In the genomic region with DNA sequence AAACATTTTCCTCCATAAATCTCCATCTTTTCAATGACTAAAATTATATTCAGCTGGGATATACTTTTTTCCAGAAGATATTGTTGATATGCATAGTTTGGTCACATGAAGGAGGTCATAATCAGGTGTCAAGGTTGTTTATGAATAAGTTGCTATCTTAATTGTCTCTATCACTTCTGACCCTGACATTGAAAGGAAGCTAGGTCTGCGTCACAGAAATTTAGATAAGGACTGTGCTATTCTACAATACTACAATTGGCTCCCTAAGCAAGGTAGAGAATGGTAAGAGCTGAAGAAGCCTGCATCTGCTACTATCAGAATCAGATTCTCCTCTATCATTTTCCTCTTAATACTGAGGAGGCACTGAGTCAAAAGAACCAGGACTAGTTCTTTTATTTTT, we compare ENCODE assay signal across 17 cellular contexts.
"Had no signal": no experiment of that assay in that cellular context is flagged by ENCODE, and none has a peak within 500 bp of the region (broad histone marks: within the 10 kb centered on the region; RNA-seq: fewer than 3 reads in every experiment).

No MANE protein-coding gene starts in this region.

- H3K27ac ChIP-seq: colonic mucosa, epithelial cell of prostate, esophagus muscularis mucosa, left lung, testis, tibial nerve had no signal

- FAIRE-seq: endometrium had no signal

- ATAC-seq: left lung; naive thymus-derived CD8-positive, alpha-beta T cell; stimulated activated naive B cell treated with anti-CD40 and anti-IgM and Interleukin-4, amounts not matched to agents 10 μg/mL and 1 μg/mL and 100 μg/mL, for 72 hours; stimulated activated naive CD8-positive, alpha-beta T cell treated with anti-CD3 and anti-CD28 coated beads, Interleukin-15, amount 100 ng/mL, for 72 hours had no signal

- H3K9me3 ChIP-seq: colonic mucosa, testis had no signal

- H3K4me1 ChIP-seq: colonic mucosa, esophagus muscularis mucosa, gastrocnemius medialis, left lung, testis, tibial nerve had no signal

- H3K27me3 ChIP-seq: colonic mucosa, esophagus muscularis mucosa, gastrocnemius medialis, left lung, testis, tibial nerve had no signal

- DNase-seq: colonic mucosa; effector CD4-positive, alpha-beta T cell; gastrocnemius medialis; islet precursor cell; left lung; naive thymus-derived CD8-positive, alpha-beta T cell; posterior cingulate gyrus; stimulated activated CD4-positive, alpha-beta T cell treated with anti-CD3 and anti-CD28 coated beads, Interleukin-15, amount 100 ng/mL, for 24 hours; stimulated activated CD4-positive, alpha-beta T cell treated with anti-CD3 and anti-CD28 coated beads, Interleukin-1b, Interleukin-23, amount 100 ng/mL, for 48 hours; stimulated activated CD4-positive, alpha-beta T cell treated with anti-CD3 and anti-CD28 coated beads, Interleukin-4, amount 100 ng/mL, for 24 hours; stimulated activated naive B cell treated with anti-CD40 and anti-IgM and Interleukin-4, amounts not matched to agents 10 μg/mL and 1 μg/mL and 100 μg/mL, for 72 hours; stimulated activated naive CD8-positive, alpha-beta T cell treated with anti-CD3 and anti-CD28 coated beads, Interleukin-15, amount 100 ng/mL, for 72 hours; testis had no signal

- H3K4me3 ChIP-seq: colonic mucosa, esophagus muscularis mucosa, gastrocnemius medialis, left lung, testis, tibial nerve had no signal
